In genomic region chr14:30623412-30624131, GRCh38 we compare ENCODE assay signal across 9 cellular contexts. TPM values are rescaled to one million over a fixed set of nuclear protein-coding genes. Genes with fewer than 3 reads are reported as not detected.
DNase-seq lines count a peak whose midpoint lies in the region; ATAC-seq and TF ChIP-seq lines count a peak whose summit lies in the region.
"Had no signal": no experiment of that assay in that cellular context is flagged by ENCODE, and none has a peak within 500 bp of the region (broad histone marks: within the 10 kb centered on the region; RNA-seq: fewer than 3 reads in every experiment).

No MANE protein-coding gene starts in this region.

- BruUV-seq in A673 (replicated peaks; lab: Mats Ljungman, UMichigan): no TSS peak

- ATAC-seq in GM21423 (IDR thresholded peaks at IDR 0.05; ENCODE audit: unreplicated experiment): no peak
- no peak for ATAC-seq in GM21619 (IDR thresholded peaks at IDR 0.05; ENCODE audit: unreplicated experiment)

- H3K9ac ChIP-seq in HUES48 (ENCODE audit: low read depth, low read length) (no peak overlapping the region; the same call in 1 of the 2 replicates), mucosa of rectum (ENCODE audit: low read depth in 1 of 2, low read length in 2 of 2) (peak overlapping the region in 1 of 2 donors; percentile 95)

- H3K4me3 ChIP-seq in A673 (ENCODE audit: low read depth, low read length, poor library complexity, severe bottlenecking) (peak overlapping the region; percentile 69), HUES48 (ENCODE audit: low read depth, low read length) (peak overlapping the region; percentile 96), brain microvascular endothelial cell (ENCODE audit: low read depth, low read length) (peak overlapping the region; percentile 78), mucosa of rectum (ENCODE audit: low read length in 2 of 2) (peak overlapping the region; percentile 97 to 100)

- H3K36me3 ChIP-seq in A673 (ENCODE audit: insufficient read depth, low read length, poor library complexity, severe bottlenecking) (no peaks in the 10 kb centered on the region), HUES48 (ENCODE audit: control insufficient read depth, insufficient read depth, low read length) (peaks cover 9% of the 10 kb centered on the region), brain microvascular endothelial cell (replicated peaks) (no peaks in the 10 kb centered on the region), mucosa of rectum (ENCODE audit: control insufficient read depth in 2 of 2, insufficient read depth in 2 of 2, low read length in 2 of 2) (no peaks in the 10 kb centered on the region)

- TF ChIP-seq CTCF in A673 (conservative IDR thresholded peaks at IDR 0.05; ENCODE audit: low read depth, low read length) (no peak), brain microvascular endothelial cell (IDR thresholded peaks at IDR 0.05; ENCODE audit: low read depth, low read length, missing control alignments) (no peak)

- POLR2A ChIA-PET in A673 (lab: Charles Lee; ENCODE audit: low non-redundant PET): no interaction called here

- peak overlapping the region; percentile 93 for H3K27ac ChIP-seq in A673 (ENCODE audit: low read depth, low read length, poor library complexity, severe bottlenecking)
- H3K27ac ChIP-seq in HUES48 (ENCODE audit: low read depth, low read length): no peak overlapping the region
- no peak overlapping the region for H3K27ac ChIP-seq in brain microvascular endothelial cell
- no peak overlapping the region for H3K27ac ChIP-seq in mucosa of rectum (ENCODE audit: low read depth in 2 of 2, low read length in 2 of 2)

- H3K4me1 ChIP-seq in A673 (ENCODE audit: insufficient read depth, low read length, poor library complexity, severe bottlenecking) (peaks cover 6% of the 10 kb centered on the region), HUES48 (ENCODE audit: control insufficient read depth, insufficient read depth, low read length) (peaks cover 13% of the 10 kb centered on the region), mucosa of rectum (ENCODE audit: control insufficient read depth in 2 of 2, insufficient read depth in 2 of 2, low read length in 2 of 2) (peaks cover 6 to 9% of the 10 kb centered on the region in 2 donors)

- H3K27me3 ChIP-seq in A673 (replicated peaks; ENCODE audit: insufficient read depth, low read depth, low read length, poor library complexity): no peaks in the 10 kb centered on the region
- H3K27me3 ChIP-seq in HUES48 (ENCODE audit: control insufficient read depth, insufficient read depth, low read length): no peaks in the 10 kb centered on the region
- H3K27me3 ChIP-seq in brain microvascular endothelial cell (replicated peaks): no peaks in the 10 kb centered on the region
- no peaks in the 10 kb centered on the region for H3K27me3 ChIP-seq in mucosa of rectum (ENCODE audit: control insufficient read depth in 2 of 2, insufficient read depth in 2 of 2, low read length in 2 of 2)

- in situ Hi-C loops in brain microvascular endothelial cell (cut with HindIII; ENCODE audit: low pct_ligation_motif_present, low sequenced_read_pairs): no loop called here

- DNase-seq in A673 (ENCODE audit: low spot score) (no peak), brain microvascular endothelial cell (no peak), middle frontal gyrus (ENCODE audit: extremely low spot score, low spot score) (no peak), mesenteric fat pad (ENCODE audit: low spot score) (no peak)
- DNase-seq: GOT3 had no signal

- intact Hi-C loops in A673 (cut with micrococcal nuclease; ENCODE audit: unreplicated experiment): no loop called here

- H3K9me3 ChIP-seq in A673 (ENCODE audit: low read depth, low read length, poor library complexity, severe bottlenecking): no peaks in the 10 kb centered on the region
- no peaks in the 10 kb centered on the region for H3K9me3 ChIP-seq in HUES48 (ENCODE audit: control insufficient read depth, insufficient read depth, low read length)
- H3K9me3 ChIP-seq in mucosa of rectum (ENCODE audit: control insufficient read depth in 2 of 2, low read length in 2 of 2): no peaks in the 10 kb centered on the region

- CTCF ChIA-PET in A673 (lab: Charles Lee): no interaction called here

RNA-seq across cellular contexts. Expression of gene SCFD1, which starts 1.5 kb away (rescaled TPM):
- total RNA-seq in A673 (2021): 53.1 and 61.9 TPM in 2 replicates
- total RNA-seq in mesenteric fat pad: 84.7 TPM
